Comparison of ENCODE assay signal across 1 cellular context in the genomic region with DNA sequence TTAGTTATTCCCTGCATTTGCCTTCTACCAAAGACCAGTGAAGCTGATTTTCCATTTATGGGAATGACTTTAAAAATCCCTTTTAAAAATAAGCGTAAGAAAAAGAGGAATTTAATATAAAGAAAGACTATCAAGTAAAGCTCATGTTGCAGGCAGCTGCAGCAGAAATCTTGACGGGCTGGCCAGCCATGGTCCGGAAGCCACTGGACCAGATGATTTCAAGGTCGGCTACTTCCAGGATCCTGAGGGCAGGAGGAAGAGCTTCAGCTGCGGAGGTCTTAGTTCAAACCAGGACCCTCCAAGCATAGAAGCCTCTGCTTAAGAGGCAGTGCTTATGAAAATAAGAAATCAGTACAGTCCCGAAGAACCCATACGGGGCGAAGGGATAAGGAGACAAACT.
TF ChIP-seq lines count a peak whose summit lies in the region.

No MANE protein-coding gene starts in this region.

TF ChIP-seq in endothelial cell of umbilical vein, 7 proteins besides CTCF, POLR2A, EP300 and RAD21 (continued from another document):
- TF ChIP-seq GATA2 (IDR thresholded peaks at IDR 0.05; ENCODE audit: insufficient read depth, insufficient read length, low read depth, low read length): no peak
- no peak for TF ChIP-seq FOS (IDR thresholded peaks at IDR 0.05; ENCODE audit: borderline replicate concordance, insufficient read depth, low read length)
- no peak for TF ChIP-seq POLR2AphosphoS5 (IDR thresholded peaks at IDR 0.05; ENCODE audit: insufficient read depth, low read depth, low read length)
